Comparison of ENCODE assay signal across 8 cellular contexts in genomic region chr20:36836591-36837329, GRCh38. TPM values are rescaled to one million over a fixed set of nuclear protein-coding genes. Genes with fewer than 3 reads are reported as not detected.
A peak's percentile ranks its signal among the peaks of the same experiment; 100 is the strongest.
DNase-seq lines count a peak whose midpoint lies in the region; ATAC-seq and TF ChIP-seq lines count a peak whose summit lies in the region.

No MANE protein-coding gene starts in this region.

- H3K36me3 ChIP-seq in DND-41 (ENCODE audit: insufficient read depth, low read length) (peaks cover 12% of the 10 kb centered on the region), iPS-20b (ENCODE audit: insufficient read depth, low read depth, low read length) (peaks cover 16% of the 10 kb centered on the region)

- H3K4me1 ChIP-seq in DND-41 (ENCODE audit: insufficient read depth, low read length) (peaks cover 25% of the 10 kb centered on the region), iPS-20b (ENCODE audit: insufficient read depth, low read length) (no peaks in the 10 kb centered on the region)

- DNase-seq in DND-41: peak; percentile 76
- DNase-seq in HUDEP-2 (lab: John Stamatoyannopoulos, UW; ENCODE audit: unreplicated experiment in 76 of 76): peak in 67 of 76 experiments; percentile 10 to 78 (median 55)
- peak; percentile 55 for DNase-seq in RPMI7951 (ENCODE audit: low read depth)
- DNase-seq in stimulated activated CD8-positive, alpha-beta memory T cell treated with anti-CD3 and anti-CD28 coated beads, Interleukin-12 subunit alpha, Interleukin-12 subunit beta, amount 100 ng/mL, for 24 hours (ENCODE audit: extremely low read depth): peak; percentile 12

- peak overlapping the region in 1 of 2 experiments; percentile 61; a peak in 1 of 4 replicates for H3K4me3 ChIP-seq in DND-41 (ENCODE audit: low read depth in 1 of 2, low read length in 2 of 2)
- no peak overlapping the region for H3K4me3 ChIP-seq in iPS-20b (ENCODE audit: low read length)

- H3K79me2 ChIP-seq in DND-41 (ENCODE audit: insufficient read depth, low read length): no peaks in the 10 kb centered on the region; the same call in 1 of the 2 replicates

- peaks cover 2% of the 10 kb centered on the region; the same call in 1 of the 2 replicates for H4K20me1 ChIP-seq in DND-41 (ENCODE audit: insufficient read depth, low read length)

- no peaks in the 10 kb centered on the region for H3K9me3 ChIP-seq in DND-41 (ENCODE audit: insufficient read depth, low read length, severe bottlenecking)
- H3K9me3 ChIP-seq in iPS-20b (ENCODE audit: insufficient read depth, low read depth, low read length): no peaks in the 10 kb centered on the region

- ATAC-seq in DND-41 (ENCODE audit: insufficient read depth, low read depth) (no peak; the same call in 2 of the 3 replicates), HG03039 (IDR thresholded peaks at IDR 0.05; ENCODE audit: unreplicated experiment) (no peak), HG02678 (IDR thresholded peaks at IDR 0.05; ENCODE audit: unreplicated experiment) (no peak)

- peak; percentile 82 for TF ChIP-seq CTCF in DND-41 (IDR thresholded peaks at IDR 0.05; ENCODE audit: borderline replicate concordance, extremely low read depth, low read length, poor library complexity, severe bottlenecking)

- H3K4me2 ChIP-seq in DND-41 (ENCODE audit: insufficient read depth, low read length): peak overlapping the region; percentile 89

- H3K27me3 ChIP-seq in DND-41 (ENCODE audit: insufficient read depth, low read length, poor library complexity) (no peaks in the 10 kb centered on the region), iPS-20b (ENCODE audit: insufficient read depth, low read length) (no peaks in the 10 kb centered on the region)

- H3K9ac ChIP-seq in DND-41 (ENCODE audit: low read depth, low read length): peak overlapping the region; percentile 68
- peak overlapping the region; percentile 33; the same call in 1 of the 2 replicates for H3K9ac ChIP-seq in iPS-20b (ENCODE audit: low read depth, low read length)

- H3K27ac ChIP-seq in DND-41 (ENCODE audit: low read length) (peak overlapping the region; percentile 97), angular gyrus (ENCODE audit: low read depth, low read length) (peak overlapping the region; percentile 35), iPS-20b (ENCODE audit: low read length) (no peak overlapping the region)

- H2AFZ ChIP-seq in DND-41 (ENCODE audit: low read depth, low read length): peak overlapping the region; percentile 17

RNA-seq across cellular contexts. Expression of gene TLDC2, which starts 39.2 kb away (rescaled TPM):
- 0.39 TPM in 1 of 2 replicates, not detected in the other for total RNA-seq in RPMI7951 (2014; rRNA removed; shearing (Covaris generic))

Comparison
In these comparisons a context has a peak if more than half of its experiments do, and no peak if none do; other contexts are left out.
1. DNase-seq: peak in every context shown above with its lines; median percentile 76 in DND-41; 55 in HUDEP-2; 55 in RPMI7951; 12 in stimulated activated CD8-positive, alpha-beta memory T cell treated with anti-CD3 and anti-CD28 coated beads, Interleukin-12 subunit alpha, Interleukin-12 subunit beta, amount 100 ng/mL, for 24 hours.